ENCODE assay signal across 2 cellular contexts in the genomic region with DNA sequence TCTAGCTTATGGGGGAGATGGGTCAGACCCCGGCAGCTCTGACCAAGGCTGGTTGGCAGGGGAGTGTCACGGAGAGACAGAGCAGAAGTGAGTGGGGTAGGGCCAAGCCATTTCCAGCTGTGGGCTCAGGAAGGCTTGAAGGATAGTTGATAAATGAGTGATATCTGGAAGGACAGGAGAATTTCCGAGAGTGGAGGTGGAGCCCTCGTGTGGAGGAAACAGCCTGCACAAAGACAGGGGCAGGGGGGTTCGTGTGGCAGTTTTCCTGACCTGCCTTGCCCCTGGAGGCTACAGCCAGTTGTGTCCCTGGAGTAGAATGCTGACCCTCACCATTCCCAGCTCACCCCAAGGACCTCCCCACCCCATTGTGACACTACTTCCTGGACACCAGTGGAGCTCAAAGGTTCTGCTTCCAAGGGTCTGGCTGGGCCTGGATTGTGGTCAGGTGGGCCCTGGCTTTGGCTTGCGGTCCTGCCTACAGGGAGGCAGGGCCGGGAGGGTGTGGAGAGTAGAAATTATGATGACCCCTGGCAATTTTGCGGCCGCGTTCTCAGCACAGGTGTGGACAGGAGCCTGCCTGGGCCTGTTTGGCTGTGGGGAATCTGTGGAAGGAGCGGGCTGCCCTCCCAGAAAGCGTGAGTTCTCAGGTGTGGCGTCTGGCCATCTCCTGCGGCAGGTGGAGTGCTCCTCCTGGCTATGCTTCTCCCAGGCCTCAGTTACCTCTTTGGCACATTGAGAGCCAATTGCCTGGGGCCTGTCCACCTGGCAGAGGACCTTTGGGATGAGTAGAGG.
TF ChIP-seq lines count a peak whose summit lies in the region.

A gene with protein sequence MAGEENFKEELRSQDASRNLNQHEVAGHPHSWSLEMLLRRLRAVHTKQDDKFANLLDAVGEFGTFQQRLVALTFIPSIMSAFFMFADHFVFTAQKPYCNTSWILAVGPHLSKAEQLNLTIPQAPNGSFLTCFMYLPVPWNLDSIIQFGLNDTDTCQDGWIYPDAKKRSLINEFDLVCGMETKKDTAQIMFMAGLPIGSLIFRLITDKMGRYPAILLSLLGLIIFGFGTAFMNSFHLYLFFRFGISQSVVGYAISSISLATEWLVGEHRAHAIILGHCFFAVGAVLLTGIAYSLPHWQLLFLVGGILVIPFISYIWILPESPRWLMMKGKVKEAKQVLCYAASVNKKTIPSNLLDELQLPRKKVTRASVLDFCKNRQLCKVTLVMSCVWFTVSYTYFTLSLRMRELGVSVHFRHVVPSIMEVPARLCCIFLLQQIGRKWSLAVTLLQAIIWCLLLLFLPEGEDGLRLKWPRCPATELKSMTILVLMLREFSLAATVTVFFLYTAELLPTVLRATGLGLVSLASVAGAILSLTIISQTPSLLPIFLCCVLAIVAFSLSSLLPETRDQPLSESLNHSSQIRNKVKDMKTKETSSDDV (plus strand): TSS at position 400 of the 792 bp plus-strand sequence. CDS start 23,733 bp downstream, outside the sequence.

TF ChIP-seq in HCT116, 20 proteins besides CTCF, POLR2A, EP300 and RAD21:
- TF ChIP-seq EZH2phosphoT487 (IDR thresholded peaks at IDR 0.05; ENCODE audit: borderline replicate concordance) (no peak), SIN3A (IDR thresholded peaks at IDR 0.05; ENCODE audit: low read depth) (no peak), CEBPB (IDR thresholded peaks at IDR 0.05; ENCODE audit: low read depth) (no peak), ELF1 (IDR thresholded peaks at IDR 0.05; ENCODE audit: borderline replicate concordance, low read depth) (no peak), JUND (IDR thresholded peaks at IDR 0.05) (no peak), SRF (IDR thresholded peaks at IDR 0.05; ENCODE audit: low read depth) (no peak), POLR2AphosphoS5 (IDR thresholded peaks at IDR 0.05; ENCODE audit: low read depth, low read length) (no peak), YY1 (IDR thresholded peaks at IDR 0.05; ENCODE audit: extremely low read depth, insufficient replicate concordance, low read depth, low read length) (no peak), CBX3 (IDR thresholded peaks at IDR 0.05; ENCODE audit: low read depth) (no peak), SP1 (IDR thresholded peaks at IDR 0.05; ENCODE audit: low read depth) (no peak), TCF7L2 (IDR thresholded peaks at IDR 0.05; ENCODE audit: borderline replicate concordance, extremely low read depth, insufficient read depth, insufficient read length) (no peak), ZFX (IDR thresholded peaks at IDR 0.05) (no peak), FOSL1 (IDR thresholded peaks at IDR 0.05; ENCODE audit: low read depth) (no peak)
- TF ChIP-seq, protein P1, sequence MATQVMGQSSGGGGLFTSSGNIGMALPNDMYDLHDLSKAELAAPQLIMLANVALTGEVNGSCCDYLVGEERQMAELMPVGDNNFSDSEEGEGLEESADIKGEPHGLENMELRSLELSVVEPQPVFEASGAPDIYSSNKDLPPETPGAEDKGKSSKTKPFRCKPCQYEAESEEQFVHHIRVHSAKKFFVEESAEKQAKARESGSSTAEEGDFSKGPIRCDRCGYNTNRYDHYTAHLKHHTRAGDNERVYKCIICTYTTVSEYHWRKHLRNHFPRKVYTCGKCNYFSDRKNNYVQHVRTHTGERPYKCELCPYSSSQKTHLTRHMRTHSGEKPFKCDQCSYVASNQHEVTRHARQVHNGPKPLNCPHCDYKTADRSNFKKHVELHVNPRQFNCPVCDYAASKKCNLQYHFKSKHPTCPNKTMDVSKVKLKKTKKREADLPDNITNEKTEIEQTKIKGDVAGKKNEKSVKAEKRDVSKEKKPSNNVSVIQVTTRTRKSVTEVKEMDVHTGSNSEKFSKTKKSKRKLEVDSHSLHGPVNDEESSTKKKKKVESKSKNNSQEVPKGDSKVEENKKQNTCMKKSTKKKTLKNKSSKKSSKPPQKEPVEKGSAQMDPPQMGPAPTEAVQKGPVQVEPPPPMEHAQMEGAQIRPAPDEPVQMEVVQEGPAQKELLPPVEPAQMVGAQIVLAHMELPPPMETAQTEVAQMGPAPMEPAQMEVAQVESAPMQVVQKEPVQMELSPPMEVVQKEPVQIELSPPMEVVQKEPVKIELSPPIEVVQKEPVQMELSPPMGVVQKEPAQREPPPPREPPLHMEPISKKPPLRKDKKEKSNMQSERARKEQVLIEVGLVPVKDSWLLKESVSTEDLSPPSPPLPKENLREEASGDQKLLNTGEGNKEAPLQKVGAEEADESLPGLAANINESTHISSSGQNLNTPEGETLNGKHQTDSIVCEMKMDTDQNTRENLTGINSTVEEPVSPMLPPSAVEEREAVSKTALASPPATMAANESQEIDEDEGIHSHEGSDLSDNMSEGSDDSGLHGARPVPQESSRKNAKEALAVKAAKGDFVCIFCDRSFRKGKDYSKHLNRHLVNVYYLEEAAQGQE (IDR thresholded peaks at IDR 0.05; ENCODE audit: low read depth), result no peak
- TF ChIP-seq, protein P2, sequence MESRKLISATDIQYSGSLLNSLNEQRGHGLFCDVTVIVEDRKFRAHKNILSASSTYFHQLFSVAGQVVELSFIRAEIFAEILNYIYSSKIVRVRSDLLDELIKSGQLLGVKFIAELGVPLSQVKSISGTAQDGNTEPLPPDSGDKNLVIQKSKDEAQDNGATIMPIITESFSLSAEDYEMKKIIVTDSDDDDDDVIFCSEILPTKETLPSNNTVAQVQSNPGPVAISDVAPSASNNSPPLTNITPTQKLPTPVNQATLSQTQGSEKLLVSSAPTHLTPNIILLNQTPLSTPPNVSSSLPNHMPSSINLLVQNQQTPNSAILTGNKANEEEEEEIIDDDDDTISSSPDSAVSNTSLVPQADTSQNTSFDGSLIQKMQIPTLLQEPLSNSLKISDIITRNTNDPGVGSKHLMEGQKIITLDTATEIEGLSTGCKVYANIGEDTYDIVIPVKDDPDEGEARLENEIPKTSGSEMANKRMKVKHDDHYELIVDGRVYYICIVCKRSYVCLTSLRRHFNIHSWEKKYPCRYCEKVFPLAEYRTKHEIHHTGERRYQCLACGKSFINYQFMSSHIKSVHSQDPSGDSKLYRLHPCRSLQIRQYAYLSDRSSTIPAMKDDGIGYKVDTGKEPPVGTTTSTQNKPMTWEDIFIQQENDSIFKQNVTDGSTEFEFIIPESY (IDR thresholded peaks at IDR 0.05; ENCODE audit: extremely low read depth, insufficient replicate concordance, low read length), result no peak
- TF ChIP-seq, protein P3, sequence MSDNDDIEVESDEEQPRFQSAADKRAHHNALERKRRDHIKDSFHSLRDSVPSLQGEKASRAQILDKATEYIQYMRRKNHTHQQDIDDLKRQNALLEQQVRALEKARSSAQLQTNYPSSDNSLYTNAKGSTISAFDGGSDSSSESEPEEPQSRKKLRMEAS (IDR thresholded peaks at IDR 0.05), result no peak
- TF ChIP-seq, protein P4, sequence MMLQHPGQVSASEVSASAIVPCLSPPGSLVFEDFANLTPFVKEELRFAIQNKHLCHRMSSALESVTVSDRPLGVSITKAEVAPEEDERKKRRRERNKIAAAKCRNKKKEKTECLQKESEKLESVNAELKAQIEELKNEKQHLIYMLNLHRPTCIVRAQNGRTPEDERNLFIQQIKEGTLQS (IDR thresholded peaks at IDR 0.05), result no peak

TF ChIP-seq in GM12878, 131 proteins besides CTCF, POLR2A, EP300 and RAD21:
- TF ChIP-seq SREBF2 (IDR thresholded peaks at IDR 0.05; ENCODE audit: low read length), result no peak
- peak; percentile 20; the same call in 1 of the 2 replicates for TF ChIP-seq SMC3 (IDR thresholded peaks at IDR 0.05; ENCODE audit: borderline replicate concordance, low read length)
TF ChIP-seq in GM12878: peak in this region for 1.
